8 cellular contexts compared by ENCODE assay signal in the genomic region with DNA sequence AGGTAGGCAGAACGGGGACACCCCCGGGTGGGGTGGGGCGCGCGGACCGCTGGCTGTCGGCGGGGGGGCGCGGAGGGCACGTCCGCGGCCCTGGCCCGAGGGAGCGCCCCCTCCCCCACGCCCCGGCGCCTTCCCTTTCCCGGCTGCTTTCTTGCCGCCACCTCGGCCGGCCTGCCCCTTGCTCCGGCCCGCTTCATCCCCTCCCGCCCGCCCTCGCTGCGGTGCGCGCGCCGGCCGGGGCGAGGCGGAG. TPM values are rescaled to one million over a fixed set of nuclear protein-coding genes. Genes with fewer than 3 reads are reported as not detected.
A peak's percentile ranks its signal among the peaks of the same experiment; 100 is the strongest.
DNase-seq lines count a peak whose midpoint lies in the region; ATAC-seq, FAIRE-seq and TF ChIP-seq lines count a peak whose summit lies in the region.

No MANE protein-coding gene starts in this region.

- ATAC-seq in activated CD8-positive, alpha-beta memory T cell treated with anti-CD3 and anti-CD28 coated beads, Interleukin-2, amount 10 ng/mL, durations not matched to agents 7 days and 5 days = no peak
- peak in 1 of 3 donors; percentile 4 for ATAC-seq in natural killer cell

- FAIRE-seq in frontal cortex (lab: Jason Lieb, UNC) = no peak

- CTCF ChIA-PET in activated CD8-positive, alpha-beta memory T cell treated with anti-CD3 and anti-CD28 coated beads, Interleukin-2, amount 10 ng/mL, durations not matched to agents 7 days and 5 days (lab: Charles Lee) = interaction anchor here (1.4 to 2.9 kb wide), 2 partner anchors 10 to 36 kb away, joined by 6 to 10 read pairs; no protein-coding TSS in a partner anchor

- peak overlapping the region; percentile 97 to 99 for H3K27ac ChIP-seq in coronary artery

- no peak for DNase-seq in activated CD8-positive, alpha-beta memory T cell treated with anti-CD3 and anti-CD28 coated beads, Interleukin-2, amount 10 ng/mL, durations not matched to agents 7 days and 5 days
- no peak for DNase-seq in activated CD8-positive, alpha-beta memory T cell treated with anti-CD3 and anti-CD28 coated beads, Interleukin-2, amount 50 U/mL, for 48 hours
- DNase-seq in Jurkat, Clone E6-1 (ENCODE audit: low read depth, low spot score) = no peak
- DNase-seq in coronary artery (ENCODE audit: low spot score) = no peak
- no peak for DNase-seq in natural killer cell
- DNase-seq in stimulated activated CD4-positive, alpha-beta T cell treated with anti-CD3 and anti-CD28 coated beads, Interleukin-1b, Interleukin-23, amount 100 ng/mL, for 48 hours = no peak
- DNase-seq in SHP77 treated with DMSO at 0.1 percent for 48 hours (lab: John Stamatoyannopoulos, UW) = no peak
- DNase-seq in frontal cortex (ENCODE audit: low spot score in 2 of 2) = no peak

- no peaks in the 10 kb centered on the region for H3K9me3 Mint-ChIP-seq in activated CD8-positive, alpha-beta memory T cell treated with anti-CD3 and anti-CD28 coated beads, Interleukin-2, amount 10 ng/mL, durations not matched to agents 7 days and 5 days (ENCODE audit: low read depth)
- no peaks in the 10 kb centered on the region for H3K9me3 Mint-ChIP-seq in natural killer cell

- peak overlapping the region; percentile 78 for H3K4me3 ChIP-seq in Jurkat, Clone E6-1 (ENCODE audit: low read length)
- peak overlapping the region; percentile 88 for H3K4me3 ChIP-seq in coronary artery

- H3K27ac Mint-ChIP-seq in activated CD8-positive, alpha-beta memory T cell treated with anti-CD3 and anti-CD28 coated beads, Interleukin-2, amount 10 ng/mL, durations not matched to agents 7 days and 5 days = peak overlapping the region; percentile 93
- H3K27ac Mint-ChIP-seq in natural killer cell = peak overlapping the region; percentile 86 to 91

- H3K27me3 Mint-ChIP-seq in activated CD8-positive, alpha-beta memory T cell treated with anti-CD3 and anti-CD28 coated beads, Interleukin-2, amount 10 ng/mL, durations not matched to agents 7 days and 5 days = peaks cover 15% of the 10 kb centered on the region
- H3K27me3 Mint-ChIP-seq in natural killer cell (ENCODE audit: low read depth in 2 of 2) = peaks cover 6 to 15% of the 10 kb centered on the region in 2 donors

- intact Hi-C loops in natural killer cell (cut with micrococcal nuclease) = loop anchor here (5.0 to 10.0 kb wide), 6 partner anchors 299 to 1993 kb away; a partner anchor contains a TSS

- TF ChIP-seq CTCF in coronary artery (IDR thresholded peaks at IDR 0.05) = no peak
- TF ChIP-seq CTCF in natural killer cell (IDR thresholded peaks at IDR 0.05) = no peak

- peak overlapping the region; percentile 86 for H3K4me3 Mint-ChIP-seq in activated CD8-positive, alpha-beta memory T cell treated with anti-CD3 and anti-CD28 coated beads, Interleukin-2, amount 10 ng/mL, durations not matched to agents 7 days and 5 days
- peak overlapping the region; percentile 87 for H3K4me3 Mint-ChIP-seq in natural killer cell

- peaks cover 4% of the 10 kb centered on the region for H3K36me3 Mint-ChIP-seq in activated CD8-positive, alpha-beta memory T cell treated with anti-CD3 and anti-CD28 coated beads, Interleukin-2, amount 10 ng/mL, durations not matched to agents 7 days and 5 days
- H3K36me3 Mint-ChIP-seq in natural killer cell = no peaks in the 10 kb centered on the region

- peaks cover 27% of the 10 kb centered on the region for H3K4me1 Mint-ChIP-seq in activated CD8-positive, alpha-beta memory T cell treated with anti-CD3 and anti-CD28 coated beads, Interleukin-2, amount 10 ng/mL, durations not matched to agents 7 days and 5 days
- peaks cover 26 to 27% of the 10 kb centered on the region in 2 donors for H3K4me1 Mint-ChIP-seq in natural killer cell

RNA-seq across cellular contexts. Expression of a gene that starts 0.4 kb away (rescaled TPM):
- 100 to 1,000 TPM; 107 to 134 TPM for total RNA-seq in activated CD8-positive, alpha-beta memory T cell treated with anti-CD3 and anti-CD28 coated beads, Interleukin-2, amount 10 ng/mL, durations not matched to agents 7 days and 5 days
- 212 TPM for polyA plus RNA-seq in Jurkat, Clone E6-1 (2012; ENCODE audit: insufficient read depth, insufficient read length)
- total RNA-seq in natural killer cell = 100 to 1,000 TPM; 175 to 186 (median 182) TPM
- total RNA-seq in frontal cortex = 118 TPM

RNA-seq across cellular contexts. Expression of a gene that starts 28.5 kb away (rescaled TPM):
- total RNA-seq in activated CD8-positive, alpha-beta memory T cell treated with anti-CD3 and anti-CD28 coated beads, Interleukin-2, amount 10 ng/mL, durations not matched to agents 7 days and 5 days = not detected
- not detected for polyA plus RNA-seq in Jurkat, Clone E6-1 (2012; ENCODE audit: insufficient read depth, insufficient read length)
- total RNA-seq in natural killer cell (not detected), frontal cortex (not detected)
